In genomic region chr3:70832035-70832795, GRCh38 we compare ENCODE assay signal across 11 cellular contexts.
A peak's percentile ranks its signal among the peaks of the same experiment; 100 is the strongest.
DNase-seq lines count a peak whose midpoint lies in the region; ATAC-seq and TF ChIP-seq lines count a peak whose summit lies in the region.
"Had no signal": no experiment of that assay in that cellular context is flagged by ENCODE, and none has a peak within 500 bp of the region (broad histone marks: within the 10 kb centered on the region; RNA-seq: fewer than 3 reads in every experiment).

No MANE protein-coding gene starts in this region.

- TF ChIP-seq POLR2A in body of pancreas (IDR thresholded peaks at IDR 0.05), result no peak

- H3K9me3 ChIP-seq in body of pancreas (no peaks in the 10 kb centered on the region), thymus (ENCODE audit: control insufficient read depth) (no peaks in the 10 kb centered on the region)

- peak; percentile 66 for DNase-seq in HS-27A (ENCODE audit: low read depth)
- peak in 2 of 4 donors; percentile 10 to 30 for DNase-seq in body of pancreas
- DNase-seq in hepatic stellate cell (ENCODE audit: low spot score), result peak; percentile 48
- DNase-seq in DMS153 treated with DMSO at 0.1 percent for 48 hours (lab: John Stamatoyannopoulos, UW; ENCODE audit: unreplicated experiment), result no peak
- no peak for DNase-seq in NAMALWA (ENCODE audit: low spot score)
- DNase-seq in LoVo (ENCODE audit: low spot score), result no peak
- DNase-seq: anterior cingulate cortex, NCI-H1105 treated with DMSO at 0.1 percent for 48 hours, OCI-M1 had no signal

- ATAC-seq in body of pancreas (peak; percentile 24), HG03521 (IDR thresholded peaks at IDR 0.05; ENCODE audit: unreplicated experiment) (no peak)

- H3K36me3 ChIP-seq in body of pancreas (replicated peaks in 1 of 2; ENCODE audit: insufficient read depth in 1 of 2, low read depth in 2 of 2) (no peaks in the 10 kb centered on the region), thymus (ENCODE audit: control insufficient read depth, insufficient read depth) (no peaks in the 10 kb centered on the region)

- TF ChIP-seq CTCF in body of pancreas (IDR thresholded peaks at IDR 0.05), result no peak

- H3K27me3 ChIP-seq in body of pancreas (no peaks in the 10 kb centered on the region), thymus (ENCODE audit: control insufficient read depth, insufficient read depth) (no peaks in the 10 kb centered on the region)

- H3K27ac ChIP-seq in body of pancreas, result peak overlapping the region in 1 of 4 donors; percentile 19
- peak overlapping the region; percentile 8 for H3K27ac ChIP-seq in thymus (ENCODE audit: low read depth)

- H3K4me1 ChIP-seq in body of pancreas, result no peaks in the 10 kb centered on the region
- H3K4me1 ChIP-seq in thymus (ENCODE audit: control insufficient read depth, insufficient read depth, low read length), result no peaks in the 10 kb centered on the region

- H3K4me3 ChIP-seq in body of pancreas, result no peak overlapping the region
- no peak overlapping the region for H3K4me3 ChIP-seq in thymus (ENCODE audit: low read length)

- intact Hi-C loops in body of pancreas (cut with DNase I), result no loop called here

- WGBS in body of pancreas, 2 donors, result 79 to 81% methylated on average over 5 of the region's 5 CpGs
- WGBS in thymus, result 93% methylated on average over 5 of the region's 5 CpGs

Comparison
In these comparisons a context has a peak if more than half of its experiments do, and no peak if none do; other contexts are left out.
1. DNase-seq: peak in HS-27A (single experiment) and hepatic stellate cell (single experiment); none in DMS153 treated with DMSO at 0.1 percent for 48 hours (single experiment), NAMALWA (single experiment) and LoVo (single experiment).